In genomic region chr4:7802093-7802726, GRCh38 we compare ENCODE assay signal across 9 cellular contexts.
A peak's percentile ranks its signal among the peaks of the same experiment; 100 is the strongest.
DNase-seq lines count a peak whose midpoint lies in the region; ATAC-seq and TF ChIP-seq lines count a peak whose summit lies in the region.
"Had no signal": no experiment of that assay in that cellular context is flagged by ENCODE, and none has a peak within 500 bp of the region (broad histone marks: within the 10 kb centered on the region; RNA-seq: fewer than 3 reads in every experiment).

No MANE protein-coding gene starts in this region.

- peak; percentile 65 for ATAC-seq in sciatic nerve

- H3K36me3 Mint-ChIP-seq in T-helper 2 cell treated with Interferon-gamma antibody and Interleukin-4, amounts not matched to agents 5 μg/mL and 100 μg/mL, for 36 hours (ENCODE audit: low read depth), result peaks cover 8% of the 10 kb centered on the region

- H3K9me3 Mint-ChIP-seq in T-helper 2 cell treated with Interferon-gamma antibody and Interleukin-4, amounts not matched to agents 5 μg/mL and 100 μg/mL, for 36 hours, result no peaks in the 10 kb centered on the region

- CTCF ChIA-PET in HEK293T (lab: Yijun Ruan, JAX), result interaction anchor here (0.6 to 2.5 kb wide), 33 partner anchors 9 to 745 kb away, joined by 3 to 16 read pairs (median 4); no protein-coding TSS in a partner anchor

- H3K4me3 Mint-ChIP-seq in T-helper 2 cell treated with Interferon-gamma antibody and Interleukin-4, amounts not matched to agents 5 μg/mL and 100 μg/mL, for 36 hours, result no peak overlapping the region

- intact Hi-C loops in adrenal gland (cut with DNase I), result loop anchor here (2.0 to 5.0 kb wide), 3 partner anchors 39 to 185 kb away; no protein-coding TSS in a partner anchor
- intact Hi-C loops in sciatic nerve (cut with DNase I), result no loop called here

- no peak overlapping the region for H3K27ac ChIP-seq in adrenal gland
- no peak overlapping the region for H3K27ac ChIP-seq in right atrium auricular region
- H3K27ac ChIP-seq: skin epidermis had no signal

- POLR2A ChIA-PET in HEK293T (lab: Yijun Ruan, JAX), result no interaction called here

- no peak for TF ChIP-seq POLR2A in NB4 (IDR thresholded peaks at IDR 0.05; ENCODE audit: extremely low read depth, insufficient read length)
- TF ChIP-seq POLR2A in adrenal gland (IDR thresholded peaks at IDR 0.05), result no peak

- H3K27me3 ChIP-seq in adrenal gland (no peaks in the 10 kb centered on the region), right atrium auricular region (no peaks in the 10 kb centered on the region)

- no peaks in the 10 kb centered on the region for H3K27me3 Mint-ChIP-seq in T-helper 2 cell treated with Interferon-gamma antibody and Interleukin-4, amounts not matched to agents 5 μg/mL and 100 μg/mL, for 36 hours (ENCODE audit: low read depth)

- peaks cover 0 to 12% of the 10 kb centered on the region in 2 donors for H3K36me3 ChIP-seq in adrenal gland (replicated peaks in 1 of 2)
- H3K36me3 ChIP-seq in right atrium auricular region, result peaks cover 34% of the 10 kb centered on the region

- H3K4me1 Mint-ChIP-seq in T-helper 2 cell treated with Interferon-gamma antibody and Interleukin-4, amounts not matched to agents 5 μg/mL and 100 μg/mL, for 36 hours (ENCODE audit: low read depth), result peaks cover 11% of the 10 kb centered on the region

- peak; percentile 84 for DNase-seq in HEK293T (ENCODE audit: extremely low spot score)
- DNase-seq in NB4 (ENCODE audit: low read depth), result peak; percentile 79
- DNase-seq in T-helper 2 cell treated with Interferon-gamma antibody and Interleukin-4, amounts not matched to agents 5 μg/mL and 100 μg/mL, for 36 hours (ENCODE audit: low spot score), result peak; percentile 66
- peak; percentile 69 to 94 (median 84) for DNase-seq in adrenal gland
- DNase-seq in right atrium auricular region (ENCODE audit: low spot score), result peak; percentile 92
- DNase-seq in sciatic nerve (ENCODE audit: low spot score), result peak; percentile 91
- no peak for DNase-seq in NCI-H1048 (lab: John Stamatoyannopoulos, UW)

- H3K9me3 ChIP-seq in adrenal gland (replicated peaks in 1 of 3) (no peaks in the 10 kb centered on the region), right atrium auricular region (no peaks in the 10 kb centered on the region)

- H3K4me1 ChIP-seq in adrenal gland (replicated peaks in 1 of 2) (no peaks in the 10 kb centered on the region), right atrium auricular region (peaks cover 0 to 38% of the 10 kb centered on the region in 2 donors)

- TF ChIP-seq CTCF in GM12872 (IDR thresholded peaks at IDR 0.05; ENCODE audit: insufficient read depth, low read depth, low read length), result peak; percentile 93
- peak; percentile 84 for TF ChIP-seq CTCF in NB4 (IDR thresholded peaks at IDR 0.05; ENCODE audit: low read depth, low read length)
- TF ChIP-seq CTCF in adrenal gland (IDR thresholded peaks at IDR 0.05), result peak; percentile 75 to 95 (median 88)
- peak; percentile 90 to 94 for TF ChIP-seq CTCF in right atrium auricular region (IDR thresholded peaks at IDR 0.05)

- WGBS in adrenal gland, 4 donors, result 31 to 34% (median 34%) methylated on average over 6 of the region's 6 CpGs

- peak overlapping the region; percentile 63 for H3K27ac Mint-ChIP-seq in T-helper 2 cell treated with Interferon-gamma antibody and Interleukin-4, amounts not matched to agents 5 μg/mL and 100 μg/mL, for 36 hours

- no peak overlapping the region for H3K4me3 ChIP-seq in NB4 (ENCODE audit: low read depth, low read length)
- no peak overlapping the region for H3K4me3 ChIP-seq in adrenal gland
- no peak overlapping the region for H3K4me3 ChIP-seq in right atrium auricular region
- H3K4me3 ChIP-seq: skin epidermis had no signal

TF ChIP-seq in HEK293T, 16 proteins besides CTCF, POLR2A, EP300 and RAD21:
- TF ChIP-seq ELF4 (IDR thresholded peaks at IDR 0.05) (no peak), PKNOX1 (IDR thresholded peaks at IDR 0.05) (no peak), SUZ12 (IDR thresholded peaks at IDR 0.05) (no peak), CTBP1 (IDR thresholded peaks at IDR 0.05; ENCODE audit: borderline replicate concordance) (no peak), LEF1 (IDR thresholded peaks at IDR 0.05; ENCODE audit: borderline replicate concordance) (no peak), FOXA1 (IDR thresholded peaks at IDR 0.05) (no peak), FOXM1 (IDR thresholded peaks at IDR 0.05; ENCODE audit: borderline replicate concordance) (no peak)
